Comparison of ENCODE assay signal across 8 cellular contexts in the genomic region with DNA sequence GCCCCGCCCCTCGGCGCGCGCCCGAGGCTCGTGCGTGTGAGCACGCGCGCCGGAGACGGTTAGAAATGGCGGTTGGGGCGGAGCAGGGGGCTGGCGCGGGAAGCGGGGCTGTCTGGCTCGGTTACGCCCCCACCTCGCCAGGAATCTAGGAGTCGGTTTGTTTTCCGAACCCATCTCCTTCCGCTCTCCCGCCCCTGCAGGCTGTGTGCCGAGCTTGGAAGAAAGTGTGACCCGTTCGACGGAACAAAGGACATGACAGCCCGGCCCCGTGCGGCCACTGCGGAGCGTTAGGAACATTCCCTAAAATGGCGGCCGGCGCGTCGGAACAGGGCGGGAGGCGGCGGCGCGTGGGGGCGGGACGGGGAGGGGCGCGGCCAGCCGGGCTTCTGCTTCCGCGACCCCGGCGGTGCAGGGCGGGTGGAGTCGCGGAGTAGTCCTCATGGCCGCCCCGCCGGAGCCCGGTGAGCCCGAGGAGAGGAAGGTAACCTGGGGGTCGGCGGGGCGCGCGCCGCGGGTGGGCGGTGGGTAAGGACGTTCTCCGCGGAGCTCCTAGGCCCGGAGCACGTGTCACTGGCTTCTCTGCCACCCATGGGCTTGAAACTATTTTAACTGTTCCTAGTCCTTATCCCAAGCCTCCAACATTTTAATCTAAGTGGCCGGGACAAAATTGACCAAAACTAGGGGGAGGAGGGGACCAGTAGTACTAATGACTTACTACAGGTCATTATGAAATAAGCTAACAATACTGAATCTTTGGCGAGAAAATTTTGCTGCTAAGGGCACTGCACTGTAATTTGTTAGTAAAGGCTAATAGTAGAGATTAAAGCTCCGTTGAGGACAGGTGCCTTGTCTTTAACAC. TPM values are rescaled to one million over a fixed set of nuclear protein-coding genes. Genes with fewer than 3 reads are reported as not detected.
DNase-seq lines count a peak whose midpoint lies in the region; ATAC-seq and TF ChIP-seq lines count a peak whose summit lies in the region.

A gene with protein sequence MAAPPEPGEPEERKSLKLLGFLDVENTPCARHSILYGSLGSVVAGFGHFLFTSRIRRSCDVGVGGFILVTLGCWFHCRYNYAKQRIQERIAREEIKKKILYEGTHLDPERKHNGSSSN (plus strand): TSS at position 383 of the 859 bp plus-strand sequence. CDS start 57 bp downstream, at position 440.

- H3K27me3 ChIP-seq in neural cell (ENCODE audit: insufficient read depth, low read depth, low read length) (no peaks in the 10 kb centered on the region), stomach (no peaks in the 10 kb centered on the region)

- TF ChIP-seq CTCF in fibroblast of the aortic adventitia (IDR thresholded peaks at IDR 0.05; ENCODE audit: insufficient read depth, low read length): no peak
- TF ChIP-seq CTCF in neural cell (IDR thresholded peaks at IDR 0.05; ENCODE audit: poor library complexity, severe bottlenecking): no peak
- no peak for TF ChIP-seq CTCF in stomach (IDR thresholded peaks at IDR 0.05)

- peaks cover 46% of the 10 kb centered on the region for H3K79me2 ChIP-seq in neural cell (replicated peaks; ENCODE audit: insufficient read depth, low read length)

- intact Hi-C loops in stomach (cut with DNase I; ENCODE audit: low total_unique reads): loop anchor here (10.0 kb wide), 1 partner anchor 129 kb away; a partner anchor contains a TSS

- H3K4me2 ChIP-seq in neural cell (ENCODE audit: low read length): peak within 1 kb of the TSS; percentile 86

- H3K9ac ChIP-seq in neural cell (ENCODE audit: low read length): peak within 1 kb of the TSS; percentile 98

- peak in 1 of 4 donors; percentile 41 for TF ChIP-seq POLR2A in stomach (IDR thresholded peaks at IDR 0.05)

- no peaks in the 10 kb centered on the region for H3K9me2 ChIP-seq in neural cell (ENCODE audit: insufficient read depth, low read length)

- peak; percentile 61 for ATAC-seq in GM21619 (IDR thresholded peaks at IDR 0.05; ENCODE audit: unreplicated experiment)

- H3K4me3 ChIP-seq in Jurkat, Clone E6-1 (ENCODE audit: low read length): peak within 1 kb of the TSS; percentile 58
- peak within 1 kb of the TSS; percentile 78 for H3K4me3 ChIP-seq in fibroblast of the aortic adventitia (ENCODE audit: low read depth, low read length)
- peak within 1 kb of the TSS; percentile 79 for H3K4me3 ChIP-seq in neural cell (ENCODE audit: low read length)
- H3K4me3 ChIP-seq in stomach: peak within 1 kb of the TSS; percentile 67 to 85 (median 76)

- H3K36me3 ChIP-seq in neural cell (ENCODE audit: insufficient read depth, low read length) (no peaks in the 10 kb centered on the region), stomach (peaks cover 0 to 19% (median 4%) of the 10 kb centered on the region in 4 donors)

- H3F3A ChIP-seq in neural cell (ENCODE audit: insufficient read depth, low read length, poor library complexity, severe bottlenecking): peaks cover 5% of the 10 kb centered on the region

- DNase-seq in DMS79 treated with DMSO at 0.1 percent for 48 hours (lab: John Stamatoyannopoulos, UW) (peak; percentile 91), RPMI7951 (ENCODE audit: low read depth) (peak; percentile 92), fibroblast of the aortic adventitia (ENCODE audit: low read depth) (peak; percentile 86), stomach (peak; percentile 90)
- peak; percentile 87 for DNase-seq in Jurkat, Clone E6-1 (ENCODE audit: low read depth, low spot score)
- peak; percentile 88 for DNase-seq in activated effector memory CD4-positive, alpha-beta T cell treated with Interleukin-2 at 50 U/mL for 16 hours

- H3K27ac ChIP-seq in neural cell (ENCODE audit: low read length) (peak within 1 kb of the TSS; percentile 95), stomach (peak within 1 kb of the TSS; percentile 99 to 100 (median 100))

- H2AFZ ChIP-seq in neural cell (ENCODE audit: low read depth, low read length): peak within 1 kb of the TSS; percentile 63

- TF ChIP-seq RAD21 in neural cell (conservative IDR thresholded peaks at IDR 0.05): peak; percentile 26

- H3K9me3 ChIP-seq in neural cell (ENCODE audit: low read length) (no peaks in the 10 kb centered on the region), stomach (no peaks in the 10 kb centered on the region)

- H4K20me1 ChIP-seq in neural cell (ENCODE audit: insufficient read depth): no peaks in the 10 kb centered on the region

- H3K4me1 ChIP-seq in stomach: peaks cover 19 to 59% (median 38%) of the 10 kb centered on the region in 4 donors

- 0 to 1% (median 0%) methylated on average over 37 to 77 of the region's 77 CpGs for WGBS in stomach, 5 donors

- TF ChIP-seq EP300 in neural cell (conservative IDR thresholded peaks at IDR 0.05; ENCODE audit: poor library complexity, severe bottlenecking) (peak; percentile 64), stomach (IDR thresholded peaks at IDR 0.05) (no peak)

TF ChIP-seq in neural cell, 6 proteins besides CTCF, POLR2A, EP300 and RAD21:
- TF ChIP-seq, protein P1, sequence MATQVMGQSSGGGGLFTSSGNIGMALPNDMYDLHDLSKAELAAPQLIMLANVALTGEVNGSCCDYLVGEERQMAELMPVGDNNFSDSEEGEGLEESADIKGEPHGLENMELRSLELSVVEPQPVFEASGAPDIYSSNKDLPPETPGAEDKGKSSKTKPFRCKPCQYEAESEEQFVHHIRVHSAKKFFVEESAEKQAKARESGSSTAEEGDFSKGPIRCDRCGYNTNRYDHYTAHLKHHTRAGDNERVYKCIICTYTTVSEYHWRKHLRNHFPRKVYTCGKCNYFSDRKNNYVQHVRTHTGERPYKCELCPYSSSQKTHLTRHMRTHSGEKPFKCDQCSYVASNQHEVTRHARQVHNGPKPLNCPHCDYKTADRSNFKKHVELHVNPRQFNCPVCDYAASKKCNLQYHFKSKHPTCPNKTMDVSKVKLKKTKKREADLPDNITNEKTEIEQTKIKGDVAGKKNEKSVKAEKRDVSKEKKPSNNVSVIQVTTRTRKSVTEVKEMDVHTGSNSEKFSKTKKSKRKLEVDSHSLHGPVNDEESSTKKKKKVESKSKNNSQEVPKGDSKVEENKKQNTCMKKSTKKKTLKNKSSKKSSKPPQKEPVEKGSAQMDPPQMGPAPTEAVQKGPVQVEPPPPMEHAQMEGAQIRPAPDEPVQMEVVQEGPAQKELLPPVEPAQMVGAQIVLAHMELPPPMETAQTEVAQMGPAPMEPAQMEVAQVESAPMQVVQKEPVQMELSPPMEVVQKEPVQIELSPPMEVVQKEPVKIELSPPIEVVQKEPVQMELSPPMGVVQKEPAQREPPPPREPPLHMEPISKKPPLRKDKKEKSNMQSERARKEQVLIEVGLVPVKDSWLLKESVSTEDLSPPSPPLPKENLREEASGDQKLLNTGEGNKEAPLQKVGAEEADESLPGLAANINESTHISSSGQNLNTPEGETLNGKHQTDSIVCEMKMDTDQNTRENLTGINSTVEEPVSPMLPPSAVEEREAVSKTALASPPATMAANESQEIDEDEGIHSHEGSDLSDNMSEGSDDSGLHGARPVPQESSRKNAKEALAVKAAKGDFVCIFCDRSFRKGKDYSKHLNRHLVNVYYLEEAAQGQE (IDR thresholded peaks at IDR 0.05; ENCODE audit: borderline replicate concordance): peak; percentile 87
- TF ChIP-seq MXI1 (conservative IDR thresholded peaks at IDR 0.05; ENCODE audit: poor library complexity, severe bottlenecking) (peak; percentile 93), TAF1 (IDR thresholded peaks at IDR 0.05; ENCODE audit: low read depth) (peak; percentile 89), SMC3 (conservative IDR thresholded peaks at IDR 0.05; ENCODE audit: poor library complexity) (no peak), POLR2AphosphoS5 (IDR thresholded peaks at IDR 0.05) (peak; percentile 65), EZH2 (IDR thresholded peaks at IDR 0.05; ENCODE audit: borderline replicate concordance, insufficient read depth, low read length, poor library complexity, severe bottlenecking) (no peak)

RNA-seq across cellular contexts. Expression of the gene that starts here (rescaled TPM):
- 64.0 TPM for polyA plus RNA-seq in Jurkat, Clone E6-1 (2012; ENCODE audit: insufficient read depth, insufficient read length)
- 45.2 and 50.2 TPM in 2 replicates for total RNA-seq in RPMI7951 (2014; rRNA removed; shearing (Covaris generic))
- total RNA-seq in fibroblast of the aortic adventitia (ENCODE audit: low replicate concordance) (44.2 and 98.5 TPM in 2 replicates), stomach (10 to 100 TPM in 3 of 5 donors, 1 to 10 TPM in 2; 5.5 to 58.0 (median 28.0) TPM)
- polyA plus RNA-seq in neural cell (110 and 169 TPM in 2 replicates), stomach (10 to 100 TPM; 55.4 to 65.7 (median 60.0) TPM)
- polyA minus RNA-seq in neural cell: 69.4 and 86.9 TPM in 2 replicates

Comparison
In these comparisons a context has a peak if more than half of its experiments do, and no peak if none do; other contexts are left out.
1. Peak in every context shown above with its lines: DNase-seq, ATAC-seq, H3K4me3 ChIP-seq and H3K27ac ChIP-seq.